In the genomic region with DNA sequence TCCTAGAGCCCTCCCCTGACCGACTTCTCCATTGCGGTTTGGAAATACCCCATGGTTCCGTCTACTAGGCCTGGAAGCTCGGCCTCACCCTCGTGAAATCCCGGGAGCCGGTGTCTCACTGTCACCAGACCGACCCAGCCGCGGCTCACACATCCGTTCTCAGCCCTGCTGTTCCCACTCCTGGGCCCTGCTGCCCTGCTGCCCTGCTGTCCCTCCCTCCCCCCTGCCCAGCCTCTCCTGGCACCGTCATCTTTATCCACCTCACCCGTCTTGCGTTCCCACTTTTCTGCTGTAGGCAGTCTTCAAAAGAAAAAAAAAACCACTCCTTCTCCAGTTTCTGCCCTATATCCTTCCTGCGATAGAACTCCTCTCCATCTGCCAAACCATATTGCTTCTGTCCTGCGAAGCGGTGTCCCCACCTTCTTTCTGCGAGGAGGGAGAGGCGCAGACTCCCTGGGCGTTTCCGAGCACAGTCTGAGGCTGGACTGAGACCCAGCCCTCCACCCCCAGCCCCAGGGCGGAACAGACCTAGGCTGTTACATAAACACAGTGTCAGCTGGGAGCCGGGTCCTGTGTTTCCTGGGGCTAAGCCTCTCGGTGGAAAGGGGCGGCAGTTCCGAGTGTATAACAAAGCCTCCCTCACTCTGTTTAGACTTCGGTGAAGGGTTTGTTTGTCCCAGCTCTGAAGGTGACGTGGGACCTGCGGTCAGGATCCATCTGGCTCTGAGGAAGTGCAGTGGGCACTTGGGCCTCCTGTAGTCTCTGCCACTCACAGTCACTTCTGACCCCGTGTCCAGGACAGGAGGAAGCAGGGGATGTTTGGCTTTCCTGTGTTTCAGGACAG, we compare ENCODE assay signal across 8 cellular contexts. TPM values are rescaled to one million over a fixed set of nuclear protein-coding genes. Genes with fewer than 3 reads are reported as not detected.
DNase-seq lines count a peak whose midpoint lies in the region; ATAC-seq and TF ChIP-seq lines count a peak whose summit lies in the region.

No MANE protein-coding gene starts in this region.

- H3K4me3 ChIP-seq in left ventricle myocardium inferior (peak overlapping the region; percentile 90), trophoblast cell (ENCODE audit: low read depth, low read length) (no peak overlapping the region)

- ATAC-seq in Right ventricle myocardium inferior (peak; percentile 34), HG03108 (IDR thresholded peaks at IDR 0.05; ENCODE audit: unreplicated experiment) (no peak)
- ATAC-seq in activated naive CD8-positive, alpha-beta T cell treated with anti-CD3 and anti-CD28 coated beads, Interleukin-2, amount 50 U/mL, for 24 hours, result peak; percentile 5

- H3K9ac ChIP-seq in trophoblast cell (ENCODE audit: low read length), result no peak overlapping the region

- peaks cover 25% of the 10 kb centered on the region for H3K79me1 ChIP-seq in trophoblast cell (ENCODE audit: low read length)

- H2BK5ac ChIP-seq in trophoblast cell (ENCODE audit: low read depth, low read length, poor library complexity), result no peak overlapping the region

- no peak for TF ChIP-seq CTCF in left ventricle myocardium inferior (IDR thresholded peaks at IDR 0.05; ENCODE audit: borderline replicate concordance)

- no peaks in the 10 kb centered on the region for H3K36me3 ChIP-seq in left ventricle myocardium inferior
- H3K36me3 ChIP-seq in trophoblast cell (ENCODE audit: control insufficient read depth in 1 of 2, insufficient read depth in 2 of 2, low read length in 2 of 2), result peaks cover 5 to 6% of the 10 kb centered on the region in 2 experiments

- peak overlapping the region; percentile 29 for H4K91ac ChIP-seq in trophoblast cell (ENCODE audit: low read depth, low read length)

- DNase-seq in Right ventricle myocardium inferior (ENCODE audit: missing footprints) (peak; percentile 88), cardiac septum (ENCODE audit: low spot score) (no peak), left ventricle myocardium inferior (peak; percentile 69), trophoblast cell (peak in 1 of 2 donors; percentile 44), OCI-M2 (lab: John Stamatoyannopoulos, UW; ENCODE audit: unreplicated experiment) (no peak), NCI-H1105 treated with DMSO at 0.1 percent for 48 hours (lab: John Stamatoyannopoulos, UW) (no peak)
- DNase-seq in activated naive CD8-positive, alpha-beta T cell treated with anti-CD3 and anti-CD28 coated beads, Interleukin-2, amount 50 U/mL, for 24 hours, result peak; percentile 27

- H3K27me3 ChIP-seq in left ventricle myocardium inferior (ENCODE audit: low read depth) (no peaks in the 10 kb centered on the region), trophoblast cell (ENCODE audit: insufficient read depth, low read length) (no peaks in the 10 kb centered on the region)

- H3K14ac ChIP-seq in trophoblast cell (ENCODE audit: low read length), result peak overlapping the region; percentile 20

- H3K27ac ChIP-seq in left ventricle myocardium inferior (replicated peaks) (peak overlapping the region; percentile 88), trophoblast cell (ENCODE audit: low read depth, low read length) (peak overlapping the region; percentile 54)

- peak overlapping the region; percentile 23 for H2BK12ac ChIP-seq in trophoblast cell (ENCODE audit: low read length)

- H3K79me2 ChIP-seq in trophoblast cell (ENCODE audit: control insufficient read depth, insufficient read depth, low read length, poor library complexity), result peaks cover 27% of the 10 kb centered on the region

- no peak overlapping the region for H3K23ac ChIP-seq in trophoblast cell (ENCODE audit: low read length)

- no CpG with 5 or more reads among the region's 30 CpGs for WGBS in trophoblast cell (ENCODE audit: extremely low coverage, insufficient coverage, insufficient read length)

- peak overlapping the region; percentile 21 for H2AK5ac ChIP-seq in trophoblast cell (ENCODE audit: low read length)

- intact Hi-C loops in Right ventricle myocardium inferior (cut with DNase I), result loop anchor here (1.0 kb wide), 1 partner anchor 20 kb away; no protein-coding TSS in a partner anchor
- intact Hi-C loops in cardiac septum (cut with DNase I), result no loop called here
- intact Hi-C loops in left ventricle myocardium inferior (cut with micrococcal nuclease), result no loop called here

- H2BK120ac ChIP-seq in trophoblast cell (ENCODE audit: insufficient read depth, low read length, poor library complexity), result no peak overlapping the region

- H4K8ac ChIP-seq in trophoblast cell (ENCODE audit: low read depth, low read length), result peak overlapping the region; percentile 6

- no peaks in the 10 kb centered on the region for H3K36me3 Mint-ChIP-seq in activated naive CD8-positive, alpha-beta T cell treated with anti-CD3 and anti-CD28 coated beads, Interleukin-2, amount 50 U/mL, for 24 hours (ENCODE audit: low read depth)

- H4K12ac ChIP-seq in trophoblast cell (ENCODE audit: low read depth, low read length), result peak overlapping the region; percentile 13

- H2AFZ ChIP-seq in trophoblast cell (ENCODE audit: insufficient read depth, low read length, poor library complexity), result no peak overlapping the region

- peak overlapping the region; percentile 21 for H3K4me2 ChIP-seq in trophoblast cell (ENCODE audit: low read length)

- no peak overlapping the region for H3K27ac Mint-ChIP-seq in activated naive CD8-positive, alpha-beta T cell treated with anti-CD3 and anti-CD28 coated beads, Interleukin-2, amount 50 U/mL, for 24 hours

- peaks cover 21% of the 10 kb centered on the region for H3K27me3 Mint-ChIP-seq in activated naive CD8-positive, alpha-beta T cell treated with anti-CD3 and anti-CD28 coated beads, Interleukin-2, amount 50 U/mL, for 24 hours

- peaks cover 72% of the 10 kb centered on the region for H3K4me1 ChIP-seq in left ventricle myocardium inferior
- H3K4me1 ChIP-seq in trophoblast cell (ENCODE audit: control insufficient read depth in 1 of 2, insufficient read depth in 2 of 2, low read length in 2 of 2), result peaks cover 35 to 44% of the 10 kb centered on the region in 2 experiments

- H3K9me3 ChIP-seq in left ventricle myocardium inferior (replicated peaks) (no peaks in the 10 kb centered on the region), trophoblast cell (ENCODE audit: insufficient read depth, low read depth, low read length) (no peaks in the 10 kb centered on the region)

- H3K9me3 Mint-ChIP-seq in activated naive CD8-positive, alpha-beta T cell treated with anti-CD3 and anti-CD28 coated beads, Interleukin-2, amount 50 U/mL, for 24 hours, result no peaks in the 10 kb centered on the region

- H3K4me3 Mint-ChIP-seq in activated naive CD8-positive, alpha-beta T cell treated with anti-CD3 and anti-CD28 coated beads, Interleukin-2, amount 50 U/mL, for 24 hours, result peak overlapping the region; percentile 58

- H3K4me1 Mint-ChIP-seq in activated naive CD8-positive, alpha-beta T cell treated with anti-CD3 and anti-CD28 coated beads, Interleukin-2, amount 50 U/mL, for 24 hours, result peaks cover 31% of the 10 kb centered on the region

- H3K18ac ChIP-seq in trophoblast cell (ENCODE audit: low read length), result peak overlapping the region; percentile 47

- H3K4ac ChIP-seq in trophoblast cell (ENCODE audit: low read depth, low read length), result peak overlapping the region; percentile 18

RNA-seq across cellular contexts. Expression of a gene that starts 2.8 kb away (rescaled TPM):
- 57.4 TPM for total RNA-seq in Right ventricle myocardium inferior
- 67.5 TPM for total RNA-seq in cardiac septum
- 51.0 TPM for total RNA-seq in left ventricle myocardium inferior
- 91.1 and 102 TPM in 2 replicates for polyA plus RNA-seq in trophoblast cell (2013)

RNA-seq across cellular contexts. Expression of a gene that starts 5.8 kb away (rescaled TPM):
- total RNA-seq in Right ventricle myocardium inferior, result 35.5 TPM
- total RNA-seq in cardiac septum, result 29.0 TPM
- total RNA-seq in left ventricle myocardium inferior, result 30.1 TPM
- 82.7 and 85.1 TPM in 2 replicates for polyA plus RNA-seq in trophoblast cell (2013)

RNA-seq across cellular contexts. Expression of a gene that starts 8.5 kb away (rescaled TPM):
- total RNA-seq in Right ventricle myocardium inferior (79.2 TPM), cardiac septum (93.3 TPM), left ventricle myocardium inferior (75.7 TPM)
- polyA plus RNA-seq in trophoblast cell (2013), result 59.7 and 61.2 TPM in 2 replicates

RNA-seq across cellular contexts. Expression of a gene that starts 29.7 kb away (rescaled TPM):
- total RNA-seq in Right ventricle myocardium inferior (61.2 TPM), cardiac septum (83.4 TPM), left ventricle myocardium inferior (62.9 TPM)
- 225 and 252 TPM in 2 replicates for polyA plus RNA-seq in trophoblast cell (2013)

RNA-seq across cellular contexts. Expression of a gene that starts 31.4 kb away (rescaled TPM):
- total RNA-seq in Right ventricle myocardium inferior, result 6.7 TPM
- total RNA-seq in cardiac septum, result 9.4 TPM
- total RNA-seq in left ventricle myocardium inferior, result 9.6 TPM
- 22.3 and 22.9 TPM in 2 replicates for polyA plus RNA-seq in trophoblast cell (2013)

Comparison
In these comparisons a context has a peak if more than half of its experiments do, and no peak if none do; other contexts are left out.
1. DNase-seq: peak in Right ventricle myocardium inferior (single experiment), activated naive CD8-positive, alpha-beta T cell treated with anti-CD3 and anti-CD28 coated beads, Interleukin-2, amount 50 U/mL, for 24 hours (single experiment) and left ventricle myocardium inferior (single experiment); none in cardiac septum (single experiment), OCI-M2 (single experiment) and NCI-H1105 treated with DMSO at 0.1 percent for 48 hours (single experiment).